1 cellular context compared by ENCODE assay signal in genomic region chr15:82237944-82238534, GRCh38. TPM values are rescaled to one million over a fixed set of nuclear protein-coding genes. Genes with fewer than 3 reads are reported as not detected.
"Had no signal": no experiment of that assay in that cellular context is flagged by ENCODE, and none has a peak within 500 bp of the region (broad histone marks: within the 10 kb centered on the region; RNA-seq: fewer than 3 reads in every experiment).

No MANE protein-coding gene starts in this region.

RNA-seq across cellular contexts. Expression of gene SAXO2, which starts 24.6 kb away (rescaled TPM):
- total RNA-seq: GM23248 had no signal
